ENCODE assay signal across 20 cellular contexts in genomic region chr11:102669664-102670063, GRCh38.
DNase-seq lines count a peak whose midpoint lies in the region; ATAC-seq and TF ChIP-seq lines count a peak whose summit lies in the region.
"Had no signal": no experiment of that assay in that cellular context is flagged by ENCODE, and none has a peak within 500 bp of the region (broad histone marks: within the 10 kb centered on the region; RNA-seq: fewer than 3 reads in every experiment).

No MANE protein-coding gene starts in this region.

- in situ Hi-C loops in GM13977 (cut with MboI; ENCODE audit: low pct_unique_long_range_greater_than_20kb, low sequenced_read_pairs, unreplicated experiment): no loop called here

- no peaks in the 10 kb centered on the region for H3K36me3 ChIP-seq in adipocyte (ENCODE audit: control insufficient read depth, insufficient read depth, low read length, severe bottlenecking)
- H3K36me3 ChIP-seq: uterus had no signal

- DNase-seq in adipocyte (ENCODE audit: low read depth) (peak; percentile 9), UCSD-AML1 (lab: John Stamatoyannopoulos, UW; ENCODE audit: unreplicated experiment) (no peak), NCI-H345 treated with DMSO at 0.1 percent for 48 hours (lab: John Stamatoyannopoulos, UW; ENCODE audit: unreplicated experiment) (no peak), NCI-H1930 (lab: John Stamatoyannopoulos, UW) (no peak), GM13977 (ENCODE audit: low spot score) (no peak)
- DNase-seq: activated CD4-positive, alpha-beta T cell treated with anti-CD3 and anti-CD28 coated beads, Interleukin-2, amount 10 ng/mL, durations not matched to agents 24 days and 14 days; activated T-cell treated with anti-CD3 and anti-CD28 coated beads, Interleukin-2, amount 50 U/mL, for 48 hours; dorsolateral prefrontal cortex; Kasumi-1; mesenchymal stem cell; NCI-H187 treated with DMSO at 0.1 percent for 48 hours; NCI-H748 treated with DMSO at 0.1 percent for 48 hours; nucleus accumbens; stimulated activated naive CD8-positive, alpha-beta T cell treated with anti-CD3 and anti-CD28 coated beads, Interleukin-15, amount 100 ng/mL, for 72 hours; T-helper 17 cell; uterus had no signal

- ATAC-seq in GM18519 (IDR thresholded peaks at IDR 0.05; ENCODE audit: low FRiP score, unreplicated experiment): peak; percentile 64
- peak; percentile 64 for ATAC-seq in GM21526 (IDR thresholded peaks at IDR 0.05; ENCODE audit: low FRiP score, unreplicated experiment)
- ATAC-seq in HG03045 (IDR thresholded peaks at IDR 0.05; ENCODE audit: unreplicated experiment): peak; percentile 70
- ATAC-seq: stimulated activated naive CD8-positive, alpha-beta T cell treated with anti-CD3 and anti-CD28 coated beads, Interleukin-15, amount 100 ng/mL, for 72 hours; T-helper 17 cell had no signal

- H3K9me3 ChIP-seq in adipocyte (ENCODE audit: control insufficient read depth, low read length): no peaks in the 10 kb centered on the region
- H3K9me3 ChIP-seq: uterus had no signal

- H3K27me3 ChIP-seq in adipocyte (replicated peaks; ENCODE audit: control insufficient read depth, insufficient read depth, low read length): no peaks in the 10 kb centered on the region
- H3K27me3 ChIP-seq: dorsolateral prefrontal cortex, uterus had no signal

- no peaks in the 10 kb centered on the region for H3K4me1 ChIP-seq in adipocyte (ENCODE audit: control insufficient read depth, insufficient read depth, low read length)
- H3K4me1 ChIP-seq: uterus had no signal

- no peak for TF ChIP-seq CTCF in GM13977 (IDR thresholded peaks at IDR 0.05; ENCODE audit: extremely low read depth, insufficient read depth, missing control alignments)

- no peak overlapping the region for H3K9ac ChIP-seq in adipocyte (ENCODE audit: low read length)

- H3K4me3 ChIP-seq in adipocyte (ENCODE audit: low read length): no peak overlapping the region
- H3K4me3 ChIP-seq: dorsolateral prefrontal cortex, skin epidermis, uterus had no signal
